In the genomic region with DNA sequence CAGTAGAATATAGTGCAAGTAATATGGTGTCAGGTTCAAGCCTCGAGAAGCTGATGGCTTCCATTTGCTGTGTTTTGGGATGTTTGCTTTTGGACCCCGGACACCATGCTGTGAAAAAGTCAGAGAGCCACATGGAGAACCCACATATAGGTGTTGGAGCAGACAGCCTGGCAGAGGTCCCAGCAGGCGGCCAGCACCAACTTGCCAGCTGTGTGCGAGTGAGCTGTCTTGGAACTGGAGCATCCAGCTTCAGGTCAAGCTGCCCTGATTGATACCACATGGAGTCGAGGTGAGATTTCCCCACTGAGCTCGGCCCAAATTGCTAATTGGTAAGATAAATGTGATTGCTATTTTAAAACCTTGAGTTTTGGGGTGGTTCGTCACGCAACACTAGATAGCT, we compare ENCODE assay signal across 16 cellular contexts.
"Had no signal": no experiment of that assay in that cellular context is flagged by ENCODE, and none has a peak within 500 bp of the region (broad histone marks: within the 10 kb centered on the region; RNA-seq: fewer than 3 reads in every experiment).

No MANE protein-coding gene starts in this region.

- ATAC-seq: activated CD8-positive, alpha-beta T cell treated with anti-CD3 and anti-CD28 coated beads, Interleukin-2, amount 10 ng/mL, durations not matched to agents 7 days and 5 days; gastroesophageal sphincter; T-helper 17 cell; WTC11 had no signal

- H3K36me3 ChIP-seq: brain microvascular endothelial cell, gastroesophageal sphincter, sigmoid colon, thoracic aorta had no signal

- H3K27ac ChIP-seq: brain microvascular endothelial cell, gastroesophageal sphincter, sigmoid colon, thoracic aorta had no signal

- H3K4me3 ChIP-seq: gastroesophageal sphincter, sigmoid colon, thoracic aorta had no signal

- H3K27me3 ChIP-seq: brain microvascular endothelial cell, gastroesophageal sphincter, sigmoid colon had no signal

- DNase-seq: activated CD4-positive, alpha-beta T cell treated with anti-CD3 and anti-CD28 coated beads for 48 hours; activated CD8-positive, alpha-beta memory T cell treated with anti-CD3 and anti-CD28 coated beads, Interleukin-2, amount 50 U/mL, for 4 hours; activated CD8-positive, alpha-beta T cell treated with anti-CD3 and anti-CD28 coated beads, Interleukin-2, amount 10 ng/mL, durations not matched to agents 7 days and 5 days; activated naive CD8-positive, alpha-beta T cell treated with anti-CD3 and anti-CD28 coated beads, Interleukin-2, amount 10 ng/mL, durations not matched to agents 7 days and 5 days; brain microvascular endothelial cell; cerebellar nuclear complex; effector memory CD4-positive, alpha-beta T cell; islet precursor cell; occipital lobe; sigmoid colon; stimulated activated CD4-positive, alpha-beta T cell treated with anti-CD3 and anti-CD28 coated beads, Interleukin-12 subunit alpha, Interleukin-12 subunit beta, amount 100 ng/mL, for 4 hours; stimulated activated CD4-positive, alpha-beta T cell treated with anti-CD3 and anti-CD28 coated beads, Interleukin-2, amount 100 ng/mL, for 24 hours; T-helper 17 cell had no signal

- H3K4me1 ChIP-seq: sigmoid colon had no signal
